Comparison of ENCODE assay signal across 1 cellular context in the genomic region with DNA sequence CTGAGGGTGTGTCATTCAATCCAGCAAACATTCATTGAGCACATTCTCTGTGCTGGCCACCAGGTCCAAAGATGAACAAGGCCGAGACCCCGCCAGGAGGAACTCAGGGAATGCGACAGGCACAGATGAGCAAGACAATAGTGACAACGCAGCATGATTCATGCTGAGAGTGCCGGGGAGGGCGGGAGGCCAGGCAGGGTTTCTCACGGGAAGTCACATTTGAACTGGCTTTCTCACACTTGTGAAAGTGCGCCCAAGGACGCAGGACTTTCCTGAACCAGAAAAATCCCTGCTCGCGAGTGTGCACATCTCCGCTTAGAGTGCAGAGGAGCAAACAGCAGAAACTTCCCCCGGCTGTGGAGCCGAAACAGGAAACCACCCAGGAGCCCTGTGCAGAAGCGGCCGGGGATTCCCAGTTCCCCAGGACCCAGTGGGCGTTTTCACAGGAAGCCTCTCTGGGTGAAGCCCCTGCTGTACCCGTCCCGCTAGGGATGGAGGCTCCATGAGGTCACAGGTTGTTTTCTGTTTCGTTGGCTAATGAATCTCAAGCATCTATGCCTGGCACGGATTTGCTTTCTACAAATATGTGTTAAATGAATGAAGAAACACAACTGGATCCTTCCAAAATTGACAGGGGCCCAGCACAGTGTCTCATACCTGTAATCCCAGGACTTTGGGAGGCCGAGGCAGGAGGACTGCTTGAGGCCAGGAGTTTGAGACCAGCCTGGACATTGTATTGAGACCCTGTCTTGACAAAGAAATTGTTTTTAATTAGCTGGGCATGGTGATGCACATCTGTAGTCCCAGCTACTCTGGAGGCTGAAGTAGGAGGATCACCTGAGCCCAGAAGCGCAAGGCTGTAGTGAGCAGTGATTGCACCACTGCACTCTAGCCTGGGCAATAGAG.
TF ChIP-seq lines count a peak whose summit lies in the region.

No MANE protein-coding gene starts in this region.

TF ChIP-seq in K562, 482 proteins besides CTCF, POLR2A, EP300 and RAD21 (continued from another document):
- TF ChIP-seq, protein P1, sequence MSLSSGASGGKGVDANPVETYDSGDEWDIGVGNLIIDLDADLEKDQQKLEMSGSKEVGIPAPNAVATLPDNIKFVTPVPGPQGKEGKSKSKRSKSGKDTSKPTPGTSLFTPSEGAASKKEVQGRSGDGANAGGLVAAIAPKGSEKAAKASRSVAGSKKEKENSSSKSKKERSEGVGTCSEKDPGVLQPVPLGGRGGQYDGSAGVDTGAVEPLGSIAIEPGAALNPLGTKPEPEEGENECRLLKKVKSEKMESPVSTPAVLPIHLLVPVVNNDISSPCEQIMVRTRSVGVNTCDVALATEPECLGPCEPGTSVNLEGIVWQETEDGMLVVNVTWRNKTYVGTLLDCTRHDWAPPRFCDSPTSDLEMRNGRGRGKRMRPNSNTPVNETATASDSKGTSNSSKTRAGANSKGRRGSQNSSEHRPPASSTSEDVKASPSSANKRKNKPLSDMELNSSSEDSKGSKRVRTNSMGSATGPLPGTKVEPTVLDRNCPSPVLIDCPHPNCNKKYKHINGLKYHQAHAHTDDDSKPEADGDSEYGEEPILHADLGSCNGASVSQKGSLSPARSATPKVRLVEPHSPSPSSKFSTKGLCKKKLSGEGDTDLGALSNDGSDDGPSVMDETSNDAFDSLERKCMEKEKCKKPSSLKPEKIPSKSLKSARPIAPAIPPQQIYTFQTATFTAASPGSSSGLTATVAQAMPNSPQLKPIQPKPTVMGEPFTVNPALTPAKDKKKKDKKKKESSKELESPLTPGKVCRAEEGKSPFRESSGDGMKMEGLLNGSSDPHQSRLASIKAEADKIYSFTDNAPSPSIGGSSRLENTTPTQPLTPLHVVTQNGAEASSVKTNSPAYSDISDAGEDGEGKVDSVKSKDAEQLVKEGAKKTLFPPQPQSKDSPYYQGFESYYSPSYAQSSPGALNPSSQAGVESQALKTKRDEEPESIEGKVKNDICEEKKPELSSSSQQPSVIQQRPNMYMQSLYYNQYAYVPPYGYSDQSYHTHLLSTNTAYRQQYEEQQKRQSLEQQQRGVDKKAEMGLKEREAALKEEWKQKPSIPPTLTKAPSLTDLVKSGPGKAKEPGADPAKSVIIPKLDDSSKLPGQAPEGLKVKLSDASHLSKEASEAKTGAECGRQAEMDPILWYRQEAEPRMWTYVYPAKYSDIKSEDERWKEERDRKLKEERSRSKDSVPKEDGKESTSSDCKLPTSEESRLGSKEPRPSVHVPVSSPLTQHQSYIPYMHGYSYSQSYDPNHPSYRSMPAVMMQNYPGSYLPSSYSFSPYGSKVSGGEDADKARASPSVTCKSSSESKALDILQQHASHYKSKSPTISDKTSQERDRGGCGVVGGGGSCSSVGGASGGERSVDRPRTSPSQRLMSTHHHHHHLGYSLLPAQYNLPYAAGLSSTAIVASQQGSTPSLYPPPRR (CRISPR knock-in tag; IDR thresholded peaks at IDR 0.05; ENCODE audit: borderline replicate concordance), result no peak
- TF ChIP-seq RBM17 (IDR thresholded peaks at IDR 0.05; ENCODE audit: borderline replicate concordance, low read depth, low read length) (no peak), JUND (IDR thresholded peaks at IDR 0.05; ENCODE audit: borderline replicate concordance, low read depth, low read length) (peak; percentile 52; the same call in 1 of the 2 replicates), JUND (tag; IDR thresholded peaks at IDR 0.05; ENCODE audit: borderline replicate concordance, low read depth, low read length) (0 out of 3 replicates have a peak, but pooled peaks have one; percentile 47), SIN3A (IDR thresholded peaks at IDR 0.05; ENCODE audit: borderline replicate concordance in 2 of 2, control insufficient read depth in 1 of 2, low read depth in 2 of 2, low read length in 2 of 2) (no peak), CTBP1 (IDR thresholded peaks at IDR 0.05; ENCODE audit: borderline replicate concordance) (no peak), OTX1 (CRISPR knock-in tag; IDR thresholded peaks at IDR 0.05) (no peak), JUN (IDR thresholded peaks at IDR 0.05; ENCODE audit: borderline replicate concordance, low read depth, low read length) (peak; percentile 41; the same call in 1 of the 2 replicates), JUN (CRISPR knock-in tag; IDR thresholded peaks at IDR 0.05; ENCODE audit: borderline replicate concordance) (no peak), HSF4 (CRISPR knock-in tag; IDR thresholded peaks at IDR 0.05; ENCODE audit: borderline replicate concordance) (no peak), HMG20A (CRISPR knock-in tag; conservative IDR thresholded peaks at IDR 0.05) (no peak)
- TF ChIP-seq, protein P2, sequence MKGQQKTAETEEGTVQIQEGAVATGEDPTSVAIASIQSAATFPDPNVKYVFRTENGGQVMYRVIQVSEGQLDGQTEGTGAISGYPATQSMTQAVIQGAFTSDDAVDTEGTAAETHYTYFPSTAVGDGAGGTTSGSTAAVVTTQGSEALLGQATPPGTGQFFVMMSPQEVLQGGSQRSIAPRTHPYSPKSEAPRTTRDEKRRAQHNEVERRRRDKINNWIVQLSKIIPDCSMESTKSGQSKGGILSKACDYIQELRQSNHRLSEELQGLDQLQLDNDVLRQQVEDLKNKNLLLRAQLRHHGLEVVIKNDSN (CRISPR knock-in tag; IDR thresholded peaks at IDR 0.05), result no peak
TF ChIP-seq in K562: peak in this region for 10.
